8 cellular contexts compared by ENCODE assay signal in the genomic region with DNA sequence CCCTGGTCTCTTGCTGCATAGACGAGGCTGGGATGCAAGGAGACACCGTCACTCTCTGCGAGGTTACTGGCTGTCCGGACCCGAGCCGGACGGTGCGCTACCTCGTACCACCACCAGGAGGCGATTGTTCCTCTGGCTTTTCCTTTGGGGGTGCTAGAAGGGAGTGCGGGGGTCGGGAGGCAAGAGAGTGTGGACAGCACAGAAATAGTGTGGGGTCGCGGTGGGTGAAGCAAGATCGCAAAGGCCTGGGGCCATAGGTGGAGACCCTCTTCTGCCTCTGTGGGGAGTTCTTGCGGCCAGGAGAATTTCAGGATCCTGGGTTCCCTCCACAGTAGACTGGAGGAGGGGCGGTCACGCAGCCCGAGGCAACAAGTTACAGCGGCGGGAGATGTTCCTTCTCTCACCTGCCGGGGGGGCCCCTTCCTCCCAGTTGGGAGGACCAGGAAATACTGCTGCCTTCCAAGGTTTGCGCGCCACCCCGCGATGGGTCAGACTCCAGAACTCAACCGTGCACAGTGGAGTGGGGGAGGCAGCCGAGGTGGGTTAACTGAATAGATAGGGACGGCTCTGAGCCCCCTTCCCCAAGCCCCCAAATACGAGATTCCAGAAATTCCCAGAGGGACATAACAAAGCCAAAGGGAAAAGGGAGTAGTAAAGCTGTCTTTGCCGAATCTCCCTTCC. TPM values are rescaled to one million over a fixed set of nuclear protein-coding genes. Genes with fewer than 3 reads are reported as not detected.
A peak's percentile ranks its signal among the peaks of the same experiment; 100 is the strongest.
DNase-seq lines count a peak whose midpoint lies in the region; ATAC-seq lines count a peak whose summit lies in the region.

No MANE protein-coding gene starts in this region.

- ATAC-seq in GM19397 (IDR thresholded peaks at IDR 0.05; ENCODE audit: unreplicated experiment) (no peak), GM21717 (IDR thresholded peaks at IDR 0.05; ENCODE audit: unreplicated experiment) (no peak)

- intact Hi-C loops in posterior vena cava (cut with DNase I), result loop anchor here in 1 of 2 donors (2.0 kb wide), 1 partner anchor 67 kb away; no protein-coding TSS in a partner anchor

- DNase-seq in NK-92 treated with Interleukin-12 subunit alpha and Interleukin-12 subunit beta, amount 100 ng/mL, for 24 hours (lab: John Stamatoyannopoulos, UW), result peak; percentile 20
- DNase-seq in NK-92 (lab: John Stamatoyannopoulos, UW; ENCODE audit: unreplicated experiment) (no peak), OCI-M1 (lab: John Stamatoyannopoulos, UW) (peak; percentile 39), glomerular visceral epithelial cell (ENCODE audit: extremely low spot score) (peak; percentile 34), posterior vena cava (ENCODE audit: low spot score) (peak; percentile 87)
- peak; percentile 88 for DNase-seq in activated effector memory CD4-positive, alpha-beta T cell treated with anti-CD3 and anti-CD28 coated beads, Interleukin-2, amount 50 U/mL, for 16 hours

RNA-seq across cellular contexts. Expression of gene PHOSPHO1, which starts 6.9 kb away (rescaled TPM):
- 1 to 10 TPM in 1 of 2 donors, under 1 TPM in 1; 0.62 to 2.6 TPM for total RNA-seq in posterior vena cava

RNA-seq across cellular contexts. Expression of gene ABI3, which starts 13.2 kb away (rescaled TPM):
- 10 to 100 TPM; 10.6 TPM for total RNA-seq in posterior vena cava

RNA-seq across cellular contexts. Expression of gene GNGT2, which starts 13.3 kb away (rescaled TPM):
- total RNA-seq in posterior vena cava, result 1 to 10 TPM; 2.1 to 2.3 TPM
